15 cellular contexts compared by ENCODE assay signal in the genomic region with DNA sequence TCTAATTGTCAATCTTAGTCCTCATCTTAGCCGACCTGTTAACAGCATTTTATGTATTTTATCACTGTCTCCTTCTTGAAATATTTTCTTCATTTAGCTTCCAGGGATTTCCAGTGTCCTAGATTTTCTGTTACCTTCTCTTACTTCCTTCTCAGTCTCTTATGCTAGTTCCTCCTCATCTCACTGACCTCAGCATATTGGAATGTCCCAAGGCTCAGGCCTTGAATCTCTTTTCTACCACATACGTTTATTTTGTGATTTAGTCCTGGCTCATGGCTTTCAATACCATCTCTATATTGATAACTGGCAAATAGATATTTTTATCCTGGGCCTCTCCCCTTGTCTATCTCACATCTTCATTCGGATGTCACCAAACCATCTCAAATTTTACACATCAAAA.
DNase-seq lines count a peak whose midpoint lies in the region; ATAC-seq and TF ChIP-seq lines count a peak whose summit lies in the region.
"Had no signal": no experiment of that assay in that cellular context is flagged by ENCODE, and none has a peak within 500 bp of the region (broad histone marks: within the 10 kb centered on the region; RNA-seq: fewer than 3 reads in every experiment).

No MANE protein-coding gene starts in this region.

- no peak overlapping the region for H2BK15ac ChIP-seq in IMR-90 (ENCODE audit: low read depth, low read length)

- no peak overlapping the region for H2AK9ac ChIP-seq in IMR-90 (replicated peaks; ENCODE audit: low read depth, low read length, poor library complexity)

- CTCF ChIA-PET in AG04449 (lab: Yijun Ruan, JAX), result no interaction called here
- CTCF ChIA-PET in IMR-90 (lab: Yijun Ruan, JAX), result no interaction called here

- H3K4me3 ChIP-seq in AG04449 (ENCODE audit: low read depth, low read length) (no peak overlapping the region), IMR-90 (ENCODE audit: insufficient read depth, low read depth, low read length) (no peak overlapping the region), cardiac fibroblast (replicated peaks in 1 of 2; ENCODE audit: low read depth in 2 of 2, low read length in 2 of 2) (no peak overlapping the region), kidney epithelial cell (ENCODE audit: low read depth, low read length) (no peak overlapping the region)
- H3K4me3 ChIP-seq: A549, GM12878, lower lobe of right lung, vagina had no signal

- no peaks in the 10 kb centered on the region for H3K79me1 ChIP-seq in IMR-90 (ENCODE audit: low read depth in 1 of 2, low read length in 2 of 2)

- H4K8ac ChIP-seq in IMR-90 (ENCODE audit: low read depth in 2 of 2, low read length in 2 of 2), result no peak overlapping the region

- H4K20me1 ChIP-seq in IMR-90 (ENCODE audit: insufficient read depth, low read length), result no peaks in the 10 kb centered on the region

- ATAC-seq in IMR-90 (ENCODE audit: low read depth) (peak; percentile 60), GM18858 (IDR thresholded peaks at IDR 0.05; ENCODE audit: unreplicated experiment) (no peak)
- ATAC-seq: A549; GM12878; lower lobe of right lung; natural killer cell treated with Interleukin-12 subunit alpha and Interleukin-12 subunit beta and Interleukin-15 and Interleukin-18, amount 100 ng/mL, for 72 hours had no signal

- dilution Hi-C loops in IMR-90 (cut with HindIII; ENCODE audit: low sequenced_read_pairs, unreplicated experiment), result no loop called here

- no peak overlapping the region for H2BK20ac ChIP-seq in IMR-90 (ENCODE audit: low read depth, low read length)

- no peak overlapping the region for H3K18ac ChIP-seq in IMR-90 (ENCODE audit: low read depth, low read length)

- no peaks in the 10 kb centered on the region for H3K9me1 ChIP-seq in IMR-90 (ENCODE audit: insufficient read depth, low read length)

- H3K27ac ChIP-seq in IMR-90 (ENCODE audit: insufficient read depth, low read length), result no peak overlapping the region
- H3K27ac ChIP-seq: A549, lower lobe of right lung, vagina had no signal

- intact Hi-C loops in IMR-90 (cut with micrococcal nuclease), result no loop called here

- no peak for TF ChIP-seq POLR2A in IMR-90 (IDR thresholded peaks at IDR 0.05; ENCODE audit: low read depth, low read length)

- no peak overlapping the region for H3K4me2 ChIP-seq in IMR-90 (ENCODE audit: low read depth, low read length)
- H3K4me2 ChIP-seq: A549 had no signal

- POLR2A ChIA-PET in AG04449 (lab: Yijun Ruan, JAX), result no interaction called here
- POLR2A ChIA-PET in IMR-90 (lab: Charles Lee; ENCODE audit: unreplicated experiment), result no interaction called here

- TF ChIP-seq RAD21 in IMR-90 (IDR thresholded peaks at IDR 0.05; ENCODE audit: low read length), result no peak

- H3K9ac ChIP-seq in IMR-90 (ENCODE audit: low read depth, low read length), result no peak overlapping the region

- H3K4me1 ChIP-seq in IMR-90 (ENCODE audit: control insufficient read depth, insufficient read depth, low read length), result no peaks in the 10 kb centered on the region
- H3K4me1 ChIP-seq: A549, lower lobe of right lung, vagina had no signal

- no peak overlapping the region for H2AK5ac ChIP-seq in IMR-90 (ENCODE audit: low read depth, low read length)

- no peak overlapping the region for H3K56ac ChIP-seq in IMR-90 (ENCODE audit: extremely low read depth, insufficient read depth, low read length)

- 100% methylated on average over 1 of the region's 3 CpGs; no CpG with 5 or more reads in 1 of the 2 experiments for WGBS in IMR-90 (ENCODE audit: extremely low coverage in 2 of 2, insufficient read length in 1 of 2), 2 experiments

- no peaks in the 10 kb centered on the region for H3K36me3 ChIP-seq in IMR-90 (ENCODE audit: control insufficient read depth, insufficient read depth, low read length)
- H3K36me3 ChIP-seq in kidney epithelial cell (ENCODE audit: control insufficient read depth, insufficient read depth, low read length), result no peaks in the 10 kb centered on the region
- H3K36me3 ChIP-seq: lower lobe of right lung, vagina had no signal

- H4K91ac ChIP-seq in IMR-90 (ENCODE audit: insufficient read depth, low read depth, low read length), result no peak overlapping the region

- no peak overlapping the region for H4K5ac ChIP-seq in IMR-90 (ENCODE audit: low read depth, low read length)

- no peak overlapping the region for H3K4ac ChIP-seq in IMR-90 (ENCODE audit: low read depth, low read length)

- TF ChIP-seq CTCF in AG04449 (IDR thresholded peaks at IDR 0.05; ENCODE audit: insufficient read depth, low read length, missing control alignments) (no peak), IMR-90 (conservative IDR thresholded peaks at IDR 0.05; ENCODE audit: low read depth, low read length) (no peak), cardiac fibroblast (IDR thresholded peaks at IDR 0.05; ENCODE audit: low read depth, low read length) (no peak), kidney epithelial cell (IDR thresholded peaks at IDR 0.05; ENCODE audit: insufficient read depth, low read length, poor library complexity, severe bottlenecking) (no peak)

- no peak overlapping the region for H3K14ac ChIP-seq in IMR-90 (replicated peaks; ENCODE audit: low read depth, low read length)

- H2BK5ac ChIP-seq in IMR-90 (ENCODE audit: low read depth, low read length, poor library complexity, severe bottlenecking), result no peak overlapping the region

- H2BK120ac ChIP-seq in IMR-90 (ENCODE audit: low read depth, low read length), result no peak overlapping the region

- no TSS peak for BruUV-seq in IMR-90 (replicated peaks; lab: Mats Ljungman, UMichigan)

- no peaks in the 10 kb centered on the region for H3K27me3 ChIP-seq in IMR-90 (ENCODE audit: control insufficient read depth, insufficient read depth, low read length)
- H3K27me3 ChIP-seq in kidney epithelial cell (ENCODE audit: control insufficient read depth, insufficient read depth, low read length), result no peaks in the 10 kb centered on the region
- H3K27me3 ChIP-seq: vagina had no signal

- no peaks in the 10 kb centered on the region for H3K9me3 ChIP-seq in IMR-90 (ENCODE audit: control insufficient read depth, insufficient read depth, low read length)
- H3K9me3 ChIP-seq: A549, lower lobe of right lung, vagina had no signal

- in situ Hi-C loops in IMR-90 (cut with MboI; ENCODE audit: low sequenced_read_pairs), result no loop called here

- DNase-seq in AG04449 (ENCODE audit: low read depth, low spot score), result peak; percentile 9
- DNase-seq in IMR-90, result peak; percentile 70
- DNase-seq in cardiac fibroblast (ENCODE audit: low read depth in 2 of 2), result peak; percentile 2 to 47
- peak; percentile 14 for DNase-seq in kidney epithelial cell (ENCODE audit: low read depth)
- no peak for DNase-seq in activated CD4-positive, alpha-beta T cell treated with anti-CD3 and anti-CD28 coated beads, Interleukin-2, amount 50 U/mL, for 1 hour
- no peak for DNase-seq in stimulated activated CD8-positive, alpha-beta memory T cell treated with anti-CD3 and anti-CD28 coated beads, Interleukin-4, amount 100 ng/mL, for 48 hours
- DNase-seq in stimulated activated CD4-positive, alpha-beta T cell treated with anti-CD3 and anti-CD28 coated beads, Interleukin-2, amount 100 ng/mL, for 24 hours, result no peak
- DNase-seq: lower lobe of right lung; NCI-H1694; stimulated activated CD4-positive, alpha-beta T cell treated with anti-CD3 and anti-CD28 coated beads, Interleukin-15, amount 100 ng/mL, for 24 hours had no signal

- no peak overlapping the region for H3K23ac ChIP-seq in IMR-90 (ENCODE audit: low read depth, low read length)

- H2AFZ ChIP-seq in IMR-90 (replicated peaks; ENCODE audit: low read length, poor library complexity), result no peak overlapping the region

TF ChIP-seq in IMR-90, 13 proteins besides CTCF, POLR2A, EP300 and RAD21:
- TF ChIP-seq CEBPB (IDR thresholded peaks at IDR 0.05; ENCODE audit: low read depth, low read length), result no peak
- no peak for TF ChIP-seq ELK1 (IDR thresholded peaks at IDR 0.05; ENCODE audit: borderline replicate concordance, low read depth, low read length)
- TF ChIP-seq BHLHE40 (IDR thresholded peaks at IDR 0.05; ENCODE audit: low read depth, low read length), result no peak
- TF ChIP-seq RCOR1 (IDR thresholded peaks at IDR 0.05; ENCODE audit: insufficient replicate concordance, low read length), result no peak
- TF ChIP-seq NFE2L2 (IDR thresholded peaks at IDR 0.05; ENCODE audit: low read depth, low read length), result no peak
- no peak for TF ChIP-seq MXI1 (IDR thresholded peaks at IDR 0.05; ENCODE audit: borderline replicate concordance, low read depth, low read length)
- TF ChIP-seq CHD1 (IDR thresholded peaks at IDR 0.05; ENCODE audit: low read depth, low read length), result no peak
- no peak for TF ChIP-seq FOS (IDR thresholded peaks at IDR 0.05; ENCODE audit: low read depth, low read length)
- TF ChIP-seq USF2 (IDR thresholded peaks at IDR 0.05; ENCODE audit: low read depth, low read length), result no peak

Comparison
In these comparisons a context has a peak if more than half of its experiments do, and no peak if none do; other contexts are left out.
1. DNase-seq: peak in AG04449 (single experiment), IMR-90 (single experiment), cardiac fibroblast (2 of 2) and kidney epithelial cell (single experiment); none in activated CD4-positive, alpha-beta T cell treated with anti-CD3 and anti-CD28 coated beads, Interleukin-2, amount 50 U/mL, for 1 hour (single experiment), stimulated activated CD8-positive, alpha-beta memory T cell treated with anti-CD3 and anti-CD28 coated beads, Interleukin-4, amount 100 ng/mL, for 48 hours (single experiment) and stimulated activated CD4-positive, alpha-beta T cell treated with anti-CD3 and anti-CD28 coated beads, Interleukin-2, amount 100 ng/mL, for 24 hours (0 of 2).